ENCODE assay signal across 25 cellular contexts in the genomic region with DNA sequence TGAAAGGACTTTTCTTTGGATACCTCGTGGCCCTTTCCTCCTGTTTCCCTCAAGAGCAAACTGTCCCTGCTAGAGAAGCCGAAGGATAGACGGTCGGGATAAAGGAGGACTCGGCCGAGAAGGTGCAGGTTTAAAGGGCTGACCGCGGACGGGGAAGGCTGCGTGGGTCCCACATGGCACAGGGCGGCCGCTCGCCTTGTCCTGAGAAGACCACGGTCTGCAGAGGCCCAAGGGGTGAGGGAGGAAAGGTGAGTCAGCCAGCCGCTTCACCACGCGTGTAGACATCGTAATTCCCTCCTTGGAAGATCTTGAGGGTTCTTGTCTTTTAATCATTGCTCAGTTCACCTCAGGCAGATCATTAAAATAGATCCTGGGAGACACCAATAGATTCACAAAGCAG.
"Had no signal": no experiment of that assay in that cellular context is flagged by ENCODE, and none has a peak within 500 bp of the region (broad histone marks: within the 10 kb centered on the region; RNA-seq: fewer than 3 reads in every experiment).

No MANE protein-coding gene starts in this region.

- H3K27ac Mint-ChIP-seq: activated naive CD8-positive, alpha-beta T cell; activated T-cell treated with anti-CD3 and anti-CD28 coated beads, Interleukin-2, amount 50 U/mL, for 24 hours; activated T-helper 17 cell treated with anti-CD3 and anti-CD28 coated beads, Interleukin-2, amount 50 U/mL, for 72 hours; naive thymus-derived CD4-positive, alpha-beta T cell; stimulated activated effector memory CD8-positive, alpha-beta T cell treated with anti-CD3 and anti-CD28 coated beads, Interleukin-12 subunit alpha, Interleukin-12 subunit beta, amount 100 ng/mL, for 72 hours; WTC11 had no signal

- H3K27ac ChIP-seq: adrenal gland, ascending aorta, colonic mucosa, epithelial cell of prostate, heart left ventricle, lower lobe of right lung, neutrophil, parathyroid adenoma, right lobe of liver, skin epidermis, thoracic aorta, upper lobe of right lung had no signal

- H3K4me3 ChIP-seq: adrenal gland, ascending aorta, colonic mucosa, heart left ventricle, lower lobe of right lung, right lobe of liver, skin epidermis, thoracic aorta, upper lobe of right lung had no signal

- H3K36me3 Mint-ChIP-seq: activated naive CD8-positive, alpha-beta T cell; naive thymus-derived CD4-positive, alpha-beta T cell; stimulated activated effector memory CD8-positive, alpha-beta T cell treated with anti-CD3 and anti-CD28 coated beads, Interleukin-12 subunit alpha, Interleukin-12 subunit beta, amount 100 ng/mL, for 72 hours had no signal

- H3K4me3 Mint-ChIP-seq: activated naive CD8-positive, alpha-beta T cell; activated T-cell treated with anti-CD3 and anti-CD28 coated beads, Interleukin-2, amount 50 U/mL, for 24 hours; activated T-helper 17 cell treated with anti-CD3 and anti-CD28 coated beads, Interleukin-2, amount 50 U/mL, for 72 hours; central memory CD8-positive, alpha-beta T cell; naive thymus-derived CD4-positive, alpha-beta T cell; stimulated activated effector memory CD8-positive, alpha-beta T cell treated with anti-CD3 and anti-CD28 coated beads, Interleukin-12 subunit alpha, Interleukin-12 subunit beta, amount 100 ng/mL, for 72 hours; WTC11 had no signal

- H3K9me3 ChIP-seq: adrenal gland, ascending aorta, colonic mucosa, heart left ventricle, lower lobe of right lung, neutrophil, right lobe of liver, thoracic aorta, upper lobe of right lung had no signal

- H3K27me3 Mint-ChIP-seq: central memory CD8-positive, alpha-beta T cell had no signal

- ATAC-seq: activated T-helper 17 cell treated with anti-CD3 and anti-CD28 coated beads, Interleukin-2, amount 50 U/mL, for 72 hours; heart left ventricle; lower lobe of right lung; naive thymus-derived CD4-positive, alpha-beta T cell; right lobe of liver; stimulated activated effector memory CD8-positive, alpha-beta T cell treated with anti-CD3 and anti-CD28 coated beads, Interleukin-12 subunit alpha, Interleukin-12 subunit beta, amount 100 ng/mL, for 72 hours; upper lobe of right lung; WTC11 had no signal

- H3K36me3 ChIP-seq: adrenal gland, ascending aorta, colonic mucosa, heart left ventricle, lower lobe of right lung, neutrophil, right lobe of liver, thoracic aorta, upper lobe of right lung had no signal

- H3K4me1 Mint-ChIP-seq: activated T-helper 17 cell treated with anti-CD3 and anti-CD28 coated beads, Interleukin-2, amount 50 U/mL, for 72 hours; central memory CD8-positive, alpha-beta T cell; naive thymus-derived CD4-positive, alpha-beta T cell; stimulated activated effector memory CD8-positive, alpha-beta T cell treated with anti-CD3 and anti-CD28 coated beads, Interleukin-12 subunit alpha, Interleukin-12 subunit beta, amount 100 ng/mL, for 72 hours; WTC11 had no signal

- H3K9me3 Mint-ChIP-seq: activated T-cell treated with anti-CD3 and anti-CD28 coated beads, Interleukin-2, amount 50 U/mL, for 24 hours; stimulated activated effector memory CD8-positive, alpha-beta T cell treated with anti-CD3 and anti-CD28 coated beads, Interleukin-12 subunit alpha, Interleukin-12 subunit beta, amount 100 ng/mL, for 72 hours had no signal

- H3K9ac ChIP-seq: parathyroid adenoma had no signal

- H3K27me3 ChIP-seq: adrenal gland, ascending aorta, colonic mucosa, right lobe of liver, upper lobe of right lung had no signal

- H2AFZ ChIP-seq: parathyroid adenoma had no signal

- DNase-seq: activated CD8-positive, alpha-beta memory T cell treated with anti-CD3 and anti-CD28 coated beads for 24 hours; activated CD8-positive, alpha-beta memory T cell treated with anti-CD3 and anti-CD28 coated beads, Interleukin-2, amount 50 U/mL, for 4 hours; activated naive CD4-positive, alpha-beta T cell; activated T-cell treated with anti-CD3 and anti-CD28 coated beads, Interleukin-2, amount 50 U/mL, for 24 hours; adrenal gland; colonic mucosa; heart left ventricle; kidney; lower lobe of right lung; naive thymus-derived CD4-positive, alpha-beta T cell; right lobe of liver; stimulated activated CD4-positive, alpha-beta T cell treated with anti-CD3 and anti-CD28 coated beads, Interleukin-2, amount 100 ng/mL, for 24 hours; T-helper 9 cell; upper lobe of right lung had no signal

- H3K4me1 ChIP-seq: adrenal gland, ascending aorta, colonic mucosa, heart left ventricle, lower lobe of right lung, right lobe of liver, upper lobe of right lung had no signal

- H3K79me2 ChIP-seq: parathyroid adenoma had no signal
